Comparison of ENCODE assay signal across 24 cellular contexts in genomic region chr12:27505124-27505523, GRCh38. TPM values are rescaled to one million over a fixed set of nuclear protein-coding genes. Genes with fewer than 3 reads are reported as not detected.
DNase-seq lines count a peak whose midpoint lies in the region; ATAC-seq and TF ChIP-seq lines count a peak whose summit lies in the region.
"Had no signal": no experiment of that assay in that cellular context is flagged by ENCODE, and none has a peak within 500 bp of the region (broad histone marks: within the 10 kb centered on the region; RNA-seq: fewer than 3 reads in every experiment).

No MANE protein-coding gene starts in this region.

- TF ChIP-seq CTCF in heart right ventricle (IDR thresholded peaks at IDR 0.05) (no peak), fibroblast of mammary gland (conservative IDR thresholded peaks at IDR 0.05; ENCODE audit: control insufficient read depth, insufficient read depth, low read depth, low read length) (no peak), tibial artery (IDR thresholded peaks at IDR 0.05) (no peak)

- no peak for ATAC-seq in heart right ventricle
- no peak for ATAC-seq in right cardiac atrium
- no peak for ATAC-seq in esophagus mucosa
- ATAC-seq: activated naive CD8-positive, alpha-beta T cell treated with anti-CD3 and anti-CD28 coated beads, Interleukin-2, amount 50 U/mL, for 24 hours; gastrocnemius medialis had no signal

- WGBS in heart right ventricle, 2 donors: 77 to 84% methylated on average over 2 of the region's 2 CpGs
- WGBS in right cardiac atrium: 79% methylated on average over 2 of the region's 2 CpGs

- intact Hi-C loops in heart right ventricle (cut with DNase I) (loop anchor here in 1 of 10 donors (5.0 kb wide), 1 partner anchor 68 kb away; no protein-coding TSS in a partner anchor), right cardiac atrium (cut with DNase I) (no loop called here), tibial artery (cut with DNase I; ENCODE audit: low total_unique reads) (no loop called here)

- H3K4me3 ChIP-seq in heart right ventricle: no peak overlapping the region
- H3K4me3 ChIP-seq in right cardiac atrium (ENCODE audit: low read length): no peak overlapping the region
- H3K4me3 ChIP-seq in fibroblast of mammary gland (ENCODE audit: control insufficient read depth, low read depth, low read length): no peak overlapping the region
- H3K4me3 ChIP-seq in tibial artery: no peak overlapping the region
- H3K4me3 ChIP-seq: colonic mucosa, gastrocnemius medialis, uterus had no signal

- H3K27ac ChIP-seq in heart right ventricle: peak overlapping the region; percentile 26 to 76 (median 67)
- H3K27ac ChIP-seq in right cardiac atrium (ENCODE audit: low read length): no peak overlapping the region
- peak overlapping the region; percentile 44 to 51 for H3K27ac ChIP-seq in tibial artery
- H3K27ac ChIP-seq: colonic mucosa, gastrocnemius medialis, RWPE1, uterus had no signal

- H3K9me3 ChIP-seq in heart right ventricle (peaks cover 0 to 19% (median 0%) of the 10 kb centered on the region in 11 donors), right cardiac atrium (ENCODE audit: control insufficient read depth, low read length) (no peaks in the 10 kb centered on the region), tibial artery (no peaks in the 10 kb centered on the region)
- H3K9me3 ChIP-seq: colonic mucosa, gastrocnemius medialis, uterus had no signal

- H3K4me1 ChIP-seq in heart right ventricle (peaks cover 0 to 32% (median 19%) of the 10 kb centered on the region in 9 donors), right cardiac atrium (ENCODE audit: control insufficient read depth, insufficient read depth, low read length) (peaks cover 4% of the 10 kb centered on the region), tibial artery (peaks cover 0 to 18% (median 8%) of the 10 kb centered on the region in 4 donors)
- H3K4me1 ChIP-seq: colonic mucosa, gastrocnemius medialis, uterus had no signal

- H3K36me3 ChIP-seq in heart right ventricle (no peaks in the 10 kb centered on the region), tibial artery (no peaks in the 10 kb centered on the region)
- H3K36me3 ChIP-seq: colonic mucosa, gastrocnemius medialis, uterus had no signal

- DNase-seq in heart right ventricle (no peak), right cardiac atrium (no peak), amniotic epithelial cell (ENCODE audit: low read depth) (peak; percentile 68), fibroblast of mammary gland (ENCODE audit: low read depth) (peak; percentile 92), tibial artery (no peak), NOMO-1 (lab: John Stamatoyannopoulos, UW; ENCODE audit: unreplicated experiment in 2 of 2) (no peak)
- DNase-seq in stimulated activated CD4-positive, alpha-beta T cell treated with anti-CD3 and anti-CD28 coated beads, Interleukin-2, amount 100 ng/mL, for 24 hours: no peak
- DNase-seq: 8988T; activated CD4-positive, CD25-positive, alpha-beta regulatory T cell treated with anti-CD3 and anti-CD28 coated beads, Interleukin-2, amount 50 U/mL, for 72 hours; activated naive CD8-positive, alpha-beta T cell treated with anti-CD3 and anti-CD28 coated beads, Interleukin-2, amount 50 U/mL, for 24 hours; colonic mucosa; DMS53; gastrocnemius medialis; NCI-H1105; NCI-H2107; NCI-H510A treated with DMSO at 0.1 percent for 48 hours; stimulated activated CD4-positive, alpha-beta T cell treated with anti-CD3 and anti-CD28 coated beads, Interleukin-12 subunit alpha, Interleukin-12 subunit beta, amount 100 ng/mL, for 4 hours; T1000; uterus had no signal

- H3K27me3 ChIP-seq in heart right ventricle: no peaks in the 10 kb centered on the region
- no peaks in the 10 kb centered on the region for H3K27me3 ChIP-seq in right cardiac atrium (ENCODE audit: control insufficient read depth, insufficient read depth)
- H3K27me3 ChIP-seq in tibial artery: no peaks in the 10 kb centered on the region
- H3K27me3 ChIP-seq: colonic mucosa, gastrocnemius medialis, uterus had no signal

RNA-seq across cellular contexts. Expression of gene PPFIBP1, which starts 18.9 kb away (rescaled TPM):
- total RNA-seq in heart right ventricle (100 to 1,000 TPM; 233 to 450 (median 325) TPM), right cardiac atrium (100 to 1,000 TPM in 2 of 4 donors, 10 to 100 TPM in 2; 72.4 to 176 (median 94.8) TPM), esophagus mucosa (57.3 TPM)
- polyA plus RNA-seq in heart right ventricle (10 to 100 TPM; 22.9 to 64.7 TPM), right cardiac atrium (26.4 TPM)

RNA-seq across cellular contexts. Expression of gene SMCO2, which starts 58.6 kb away (rescaled TPM):
- total RNA-seq in heart right ventricle: 1 to 10 TPM in 1 of 10 donors, under 1 TPM in 2, not detected in 7; 0.36 to 1.3 (median 0.59) TPM
- under 1 TPM in 1 of 2 donors, not detected in 1; 0.04 TPM for polyA plus RNA-seq in heart right ventricle
- under 1 TPM in 1 of 4 donors, not detected in 3; 0.28 TPM for total RNA-seq in right cardiac atrium
- 0.14 TPM for polyA plus RNA-seq in right cardiac atrium
- 0.76 TPM for total RNA-seq in esophagus mucosa
- total RNA-seq: activated CD8-positive, alpha-beta memory T cell treated with anti-CD3 and anti-CD28 coated beads for 36 hours; gastrocnemius medialis; neural crest cell; uterus had no signal
- polyA plus RNA-seq: CD14-positive monocyte had no signal

Comparison
In these comparisons a context has a peak if more than half of its experiments do, and no peak if none do; other contexts are left out.
1. DNase-seq: peak in amniotic epithelial cell (single experiment) and fibroblast of mammary gland (single experiment); none in heart right ventricle (0 of 2), right cardiac atrium (0 of 3), tibial artery (0 of 2), NOMO-1 (0 of 2) and stimulated activated CD4-positive, alpha-beta T cell treated with anti-CD3 and anti-CD28 coated beads, Interleukin-2, amount 100 ng/mL, for 24 hours (0 of 2).